ENCODE assay signal across 18 cellular contexts in the genomic region with DNA sequence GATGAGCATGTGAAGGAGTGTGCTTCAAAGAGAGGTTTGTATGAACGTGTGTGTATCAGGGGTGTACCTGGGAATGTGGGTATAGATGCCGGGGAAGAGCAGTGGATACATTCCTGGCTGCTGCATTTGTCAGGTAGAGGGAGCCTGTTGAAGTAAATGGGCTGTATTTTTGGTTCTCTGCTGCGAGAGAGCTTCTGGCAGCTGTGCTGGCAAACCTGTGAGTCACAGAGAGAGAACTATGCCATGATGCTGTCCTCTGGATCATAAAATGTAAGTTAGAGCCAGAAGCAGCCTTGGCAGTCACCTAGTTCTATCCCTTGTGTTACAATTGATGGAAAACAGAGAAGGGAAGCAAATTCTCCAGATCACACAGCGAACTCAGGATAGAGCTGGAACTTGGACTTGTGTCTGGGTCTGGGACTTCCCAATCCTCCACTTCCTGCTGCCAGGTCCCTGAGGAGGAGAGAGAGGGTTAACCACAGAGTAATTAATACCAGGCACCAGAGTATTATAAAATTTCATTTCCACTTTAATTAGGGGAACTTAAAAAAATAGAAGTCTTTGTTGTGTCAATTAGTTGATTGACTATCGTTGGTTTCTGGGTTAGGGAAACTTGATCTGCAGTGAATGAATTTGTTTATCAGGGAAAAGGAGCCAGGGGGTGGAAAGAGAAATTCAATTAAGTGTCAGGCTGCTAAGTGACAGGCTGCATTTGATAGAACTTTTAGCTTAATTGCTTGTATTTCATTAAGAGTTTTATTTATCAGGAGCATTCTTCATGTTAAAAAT. TPM values are rescaled to one million over a fixed set of nuclear protein-coding genes. Genes with fewer than 3 reads are reported as not detected.
A peak's percentile ranks its signal among the peaks of the same experiment; 100 is the strongest.
DNase-seq lines count a peak whose midpoint lies in the region; ATAC-seq and TF ChIP-seq lines count a peak whose summit lies in the region.
"Had no signal": no experiment of that assay in that cellular context is flagged by ENCODE, and none has a peak within 500 bp of the region (broad histone marks: within the 10 kb centered on the region; RNA-seq: fewer than 3 reads in every experiment).

No MANE protein-coding gene starts in this region.

- H3K9me2 ChIP-seq in PC-3 (replicated peaks; ENCODE audit: low read length) = no peaks in the 10 kb centered on the region

- no TSS peak for BruUV-seq in PC-3 (replicated peaks; lab: Mats Ljungman, UMichigan)

- no peaks in the 10 kb centered on the region for H3K36me3 ChIP-seq in PC-3 (ENCODE audit: low read depth, low read length)
- no peaks in the 10 kb centered on the region for H3K36me3 ChIP-seq in osteoblast (ENCODE audit: insufficient read depth, low read length)

- H2AFZ ChIP-seq in PC-3 (ENCODE audit: low read length) (no peak overlapping the region), osteoblast (ENCODE audit: low read length) (no peak overlapping the region)

- no peak overlapping the region for H3K9ac ChIP-seq in PC-3 (ENCODE audit: low read length)

- H3K79me2 ChIP-seq in PC-3 (ENCODE audit: low read length) (no peaks in the 10 kb centered on the region), osteoblast (ENCODE audit: insufficient read depth, low read length) (no peaks in the 10 kb centered on the region)

- peak; percentile 91 for ATAC-seq in PC-3
- no peak for ATAC-seq in GM18498 (IDR thresholded peaks at IDR 0.05; ENCODE audit: unreplicated experiment)
- ATAC-seq: activated CD8-positive, alpha-beta T cell treated with anti-CD3 and anti-CD28 coated beads, Interleukin-2, amount 10 ng/mL, durations not matched to agents 7 days and 5 days; CD8-positive, alpha-beta T cell had no signal

- H3F3A ChIP-seq in PC-3 (ENCODE audit: low read length, unreplicated experiment) = no peaks in the 10 kb centered on the region

- no peaks in the 10 kb centered on the region for H3K9me3 ChIP-seq in PC-3 (ENCODE audit: low read length)
- no peaks in the 10 kb centered on the region for H3K9me3 ChIP-seq in osteoblast (ENCODE audit: low read depth, low read length)

- DNase-seq in ELR (ENCODE audit: low read depth) = peak; percentile 68
- peak; percentile 83 for DNase-seq in PC-3
- DNase-seq in epidermal melanocyte (ENCODE audit: insufficient read length, low spot score) = peak; percentile 30
- DNase-seq in osteoblast (ENCODE audit: insufficient read length, low spot score, missing footprints) = no peak
- DNase-seq in ureter (ENCODE audit: low spot score) = no peak
- no peak for DNase-seq in activated CD8-positive, alpha-beta memory T cell treated with anti-CD3 and anti-CD28 coated beads, Interleukin-2, amount 50 U/mL, for 48 hours
- no peak for DNase-seq in GM10266 (ENCODE audit: extremely low spot score)
- DNase-seq: activated CD8-positive, alpha-beta T cell treated with anti-CD3 and anti-CD28 coated beads, Interleukin-2, amount 10 ng/mL, durations not matched to agents 7 days and 5 days; activated naive CD4-positive, alpha-beta T cell treated with anti-CD3 and anti-CD28 coated beads for 36 hours; CD8-positive, alpha-beta T cell; dermis blood vessel endothelial cell; GOT3; NCI-H1436 had no signal

- POLR2A ChIA-PET in PC-3 (lab: Charles Lee; ENCODE audit: unreplicated experiment) = interaction anchor here (0.6 kb wide), 1 partner anchor 292 kb away, joined by 3 read pairs; no protein-coding TSS in a partner anchor

- no peak overlapping the region for H3K4me2 ChIP-seq in PC-3 (ENCODE audit: low read length)
- H3K4me2 ChIP-seq in osteoblast (ENCODE audit: insufficient read depth, low read length) = no peak overlapping the region

- H3K4me1 ChIP-seq in PC-3 (ENCODE audit: insufficient read depth, low read length) (peaks cover 10% of the 10 kb centered on the region), osteoblast (ENCODE audit: insufficient read depth, low read length) (peaks cover 4% of the 10 kb centered on the region)

- H4K20me1 ChIP-seq in PC-3 (ENCODE audit: low read length) (no peaks in the 10 kb centered on the region), osteoblast (ENCODE audit: insufficient read depth, low read length) (no peaks in the 10 kb centered on the region)

- H3K4me3 ChIP-seq in PC-3 (ENCODE audit: low read length) (no peak overlapping the region), osteoblast (ENCODE audit: insufficient read depth, low read length) (no peak overlapping the region)
- H3K4me3 ChIP-seq: lung had no signal

- TF ChIP-seq CTCF in PC-3 (conservative IDR thresholded peaks at IDR 0.05; ENCODE audit: low read depth, low read length) (peak; percentile 41), osteoblast (IDR thresholded peaks at IDR 0.05; ENCODE audit: extremely low read depth, low read depth, low read length) (peak; percentile 4), GM10266 (IDR thresholded peaks at IDR 0.05; ENCODE audit: control insufficient read depth, insufficient read depth, low read depth, missing control alignments) (no peak)

- intact Hi-C loops in PC-3 (cut with micrococcal nuclease) = no loop called here

- no peak overlapping the region for H3K27ac ChIP-seq in PC-3 (ENCODE audit: low read length)
- no peak overlapping the region for H3K27ac ChIP-seq in osteoblast (ENCODE audit: low read depth, low read length)

- H3K27me3 ChIP-seq in PC-3 (ENCODE audit: low read length) (0 out of 2 replicates have a peak, but pooled peaks cover 3% of the 10 kb centered on the region), osteoblast (ENCODE audit: insufficient read depth, low read length) (peaks cover 15% of the 10 kb centered on the region)

- CTCF ChIA-PET in PC-3 (lab: Charles Lee) = interaction anchor here (0.6 kb wide), 1 partner anchor 242 kb away, joined by 5 read pairs; no protein-coding TSS in a partner anchor

RNA-seq across cellular contexts. Expression of a gene that starts 41.1 kb away (rescaled TPM):
- 0.52 TPM in 1 of 2 replicates, not detected in the other for total RNA-seq in PC-3 (2014; rRNA removed)
- not detected in 2 replicates for total RNA-seq in osteoblast
- not detected for total RNA-seq in ureter
- total RNA-seq: activated CD8-positive, alpha-beta T cell treated with anti-CD3 and anti-CD28 coated beads, Interleukin-2, amount 10 ng/mL, durations not matched to agents 7 days and 5 days; activated naive CD4-positive, alpha-beta T cell treated with anti-CD3 and anti-CD28 coated beads for 36 hours; CD8-positive, alpha-beta T cell; dermis blood vessel endothelial cell; HepG2; lung; omental fat pad; T-helper 1 cell treated with Interleukin-12 subunit alpha and Interleukin-12 subunit beta and Interleukin-4 antibody, amounts not matched to agents 30 ng/mL and 1 ng/mL, for 36 hours had no signal

Comparison
In these comparisons a context has a peak if more than half of its experiments do, and no peak if none do; other contexts are left out.
1. DNase-seq: peak in ELR (single experiment), PC-3 (single experiment) and epidermal melanocyte (single experiment); none in osteoblast (single experiment), ureter (single experiment), activated CD8-positive, alpha-beta memory T cell treated with anti-CD3 and anti-CD28 coated beads, Interleukin-2, amount 50 U/mL, for 48 hours (single experiment) and GM10266 (single experiment).